ENCODE assay signal across 32 cellular contexts in the genomic region with DNA sequence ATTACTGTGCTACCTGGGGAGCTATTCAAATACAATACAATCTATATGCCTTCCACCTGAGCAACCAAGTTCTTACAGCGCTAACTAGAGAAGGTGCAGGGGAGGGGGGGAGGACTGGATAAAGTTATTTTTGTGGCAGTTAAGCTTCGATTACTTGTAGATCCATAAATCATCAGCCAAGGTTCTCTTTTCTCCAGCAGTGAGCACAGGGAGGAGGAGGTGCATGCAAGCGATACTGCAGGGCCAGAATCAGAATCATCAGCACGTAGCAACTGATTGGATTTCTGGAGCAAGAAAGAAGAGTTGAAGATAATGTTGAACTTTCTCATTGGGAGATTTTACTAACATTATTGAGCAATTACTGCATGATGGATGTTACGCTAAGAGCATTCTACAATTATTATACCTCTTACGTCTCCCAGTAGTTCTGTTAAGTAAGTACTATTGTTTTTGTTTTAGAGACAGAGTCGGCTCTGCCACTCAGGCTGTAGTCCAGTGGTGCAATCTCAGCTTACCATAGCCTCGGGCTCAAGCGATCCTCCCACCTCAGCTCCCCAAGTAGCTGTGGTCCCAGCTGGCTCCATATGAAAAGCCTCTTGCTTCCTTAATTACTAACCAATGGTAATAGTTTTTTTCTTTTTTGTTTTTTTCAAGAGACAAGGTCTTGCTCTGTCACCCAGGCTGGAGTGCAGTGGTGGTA.
DNase-seq lines count a peak whose midpoint lies in the region; ATAC-seq, FAIRE-seq and TF ChIP-seq lines count a peak whose summit lies in the region.
"Had no signal": no experiment of that assay in that cellular context is flagged by ENCODE, and none has a peak within 500 bp of the region (broad histone marks: within the 10 kb centered on the region; RNA-seq: fewer than 3 reads in every experiment).

No MANE protein-coding gene starts in this region.

- DNase-seq in M059J (ENCODE audit: low read depth) (peak; percentile 63), K562 (ENCODE audit: extremely low read depth in 1 of 4, low spot score in 3 of 4) (no peak), iris pigment epithelial cell (ENCODE audit: low read depth) (peak; percentile 24), progenitor cell of endocrine pancreas (ENCODE audit: low spot score, unreplicated experiment) (no peak), NCI-H2081 (lab: John Stamatoyannopoulos, UW) (no peak), NCI-H2196 treated with DMSO at 0.1 percent for 48 hours (lab: John Stamatoyannopoulos, UW; ENCODE audit: unreplicated experiment) (no peak)
- no peak for DNase-seq in activated T-cell treated with anti-CD3 and anti-CD28 coated beads, Interleukin-2, amount 50 U/mL, for 4 hours
- DNase-seq: activated B cell treated with CpG ODN at 0.5 μM for 24 hours; activated CD8-positive, alpha-beta memory T cell treated with anti-CD3 and anti-CD28 coated beads, Interleukin-2, amount 10 ng/mL, durations not matched to agents 7 days and 5 days; activated naive CD4-positive, alpha-beta T cell treated with anti-CD3 and anti-CD28 coated beads, Interleukin-2, amount 10 ng/mL, durations not matched to agents 7 days and 5 days; COR-L47; DMS79 treated with DMSO at 0.1 percent for 48 hours; effector memory CD8-positive, alpha-beta T cell; NCI-H146; NCI-H524; pancreas; Peyer's patch; SJCRH30; spleen; stimulated activated CD4-positive, alpha-beta T cell treated with anti-CD3 and anti-CD28 coated beads, Interleukin-4, amount 100 ng/mL, for 1 hour; T-cell; upper lobe of left lung had no signal

- no peak for TF ChIP-seq POLR2A in K562 (conservative IDR thresholded peaks at IDR 0.05)

- no peaks in the 10 kb centered on the region for H3K79me2 ChIP-seq in K562 (ENCODE audit: control insufficient read depth, insufficient read depth, low read length)

- H3K36me3 Mint-ChIP-seq in progenitor cell of endocrine pancreas (ENCODE audit: insufficient read depth), result no peaks in the 10 kb centered on the region
- H3K36me3 Mint-ChIP-seq in activated T-cell treated with anti-CD3 and anti-CD28 coated beads, Interleukin-2, amount 50 U/mL, for 4 hours (ENCODE audit: insufficient read depth), result no peaks in the 10 kb centered on the region
- H3K36me3 Mint-ChIP-seq: activated CD8-positive, alpha-beta memory T cell treated with anti-CD3 and anti-CD28 coated beads, Interleukin-2, amount 10 ng/mL, durations not matched to agents 7 days and 5 days; activated naive CD4-positive, alpha-beta T cell treated with anti-CD3 and anti-CD28 coated beads, Interleukin-2, amount 10 ng/mL, durations not matched to agents 7 days and 5 days; natural killer cell treated with Interleukin-12 subunit alpha and Interleukin-12 subunit beta and Interleukin-15 and Interleukin-18, amount 100 ng/mL, for 72 hours; T-cell had no signal

- peak overlapping the region; percentile 74 for H3K27ac Mint-ChIP-seq in progenitor cell of endocrine pancreas
- H3K27ac Mint-ChIP-seq: activated B cell treated with CpG ODN at 0.5 μM for 24 hours; activated CD8-positive, alpha-beta memory T cell treated with anti-CD3 and anti-CD28 coated beads, Interleukin-2, amount 10 ng/mL, durations not matched to agents 7 days and 5 days; activated naive CD4-positive, alpha-beta T cell treated with anti-CD3 and anti-CD28 coated beads, Interleukin-2, amount 10 ng/mL, durations not matched to agents 7 days and 5 days; effector memory CD8-positive, alpha-beta T cell; natural killer cell treated with Interleukin-12 subunit alpha and Interleukin-12 subunit beta and Interleukin-15 and Interleukin-18, amount 100 ng/mL, for 72 hours; T-cell had no signal

- H3K9me3 ChIP-seq in K562 (replicated peaks; ENCODE audit: control insufficient read depth, insufficient read depth, low read depth, low read length), result no peaks in the 10 kb centered on the region
- H3K9me3 ChIP-seq: BLaER1 treated with 17β-estradiol and CSF1 and Interleukin-3, amounts not matched to agents 10 nM and 100 nM; esophagus muscularis mucosa; pancreas; Peyer's patch; SJCRH30; spleen; upper lobe of left lung had no signal

- no TSS peak for BruUV-seq in K562 (replicated peaks; lab: Mats Ljungman, UMichigan)

- no peak overlapping the region for H3K4me2 ChIP-seq in K562 (ENCODE audit: insufficient read depth, low read length)
- H3K4me2 ChIP-seq: KMS-11 had no signal

- H3K4me1 Mint-ChIP-seq in progenitor cell of endocrine pancreas (ENCODE audit: low read depth), result peaks cover 57% of the 10 kb centered on the region
- no peaks in the 10 kb centered on the region for H3K4me1 Mint-ChIP-seq in activated T-cell treated with anti-CD3 and anti-CD28 coated beads, Interleukin-2, amount 50 U/mL, for 4 hours (ENCODE audit: low read depth)
- H3K4me1 Mint-ChIP-seq: activated naive CD4-positive, alpha-beta T cell treated with anti-CD3 and anti-CD28 coated beads, Interleukin-2, amount 10 ng/mL, durations not matched to agents 7 days and 5 days; T-cell had no signal

- TF ChIP-seq RAD21 in K562 (CRISPR knock-in tag; conservative IDR thresholded peaks at IDR 0.05 in 1 of 2, IDR thresholded peaks at IDR 0.05 in 1 of 2), result no peak

- in situ Hi-C loops in K562 (cut with MboI), result no loop called here

- CTCF ChIA-PET in K562 (lab: Yijun Ruan, JAX; ENCODE audit: low intra/inter-chr PET ratio), result interaction anchor here (1.0 kb wide), 1 partner anchor 416 kb away, joined by 3 read pairs; no protein-coding TSS in a partner anchor

- FAIRE-seq in K562 (lab: Jason Lieb, UNC), result no peak
- FAIRE-seq: bronchial epithelial cell, colon, GM18507, HTR-8/SVneo, keratinocyte, pancreas had no signal

- H3K9ac ChIP-seq in K562 (ENCODE audit: insufficient read depth in 1 of 2, low read depth in 2 of 2, low read length in 2 of 2), result no peak overlapping the region
- H3K9ac ChIP-seq: BLaER1 treated with 17β-estradiol and CSF1 and Interleukin-3, amounts not matched to agents 10 nM and 100 nM; KMS-11 had no signal

- no peaks in the 10 kb centered on the region for H3K27me3 Mint-ChIP-seq in progenitor cell of endocrine pancreas
- H3K27me3 Mint-ChIP-seq in activated T-cell treated with anti-CD3 and anti-CD28 coated beads, Interleukin-2, amount 50 U/mL, for 4 hours (ENCODE audit: low read depth), result no peaks in the 10 kb centered on the region
- H3K27me3 Mint-ChIP-seq: activated B cell treated with CpG ODN at 0.5 μM for 24 hours; activated naive CD4-positive, alpha-beta T cell treated with anti-CD3 and anti-CD28 coated beads, Interleukin-2, amount 10 ng/mL, durations not matched to agents 7 days and 5 days; natural killer cell treated with Interleukin-12 subunit alpha and Interleukin-12 subunit beta and Interleukin-15 and Interleukin-18, amount 100 ng/mL, for 72 hours; T-cell had no signal

- no peak overlapping the region for H3K4me3 ChIP-seq in K562
- H3K4me3 ChIP-seq: BLaER1 treated with 17β-estradiol and CSF1 and Interleukin-3, amounts not matched to agents 10 nM and 100 nM; esophagus muscularis mucosa; pancreas; Peyer's patch; SJCRH30; spleen; upper lobe of left lung had no signal

- H3K9me3 Mint-ChIP-seq in progenitor cell of endocrine pancreas (ENCODE audit: low read depth), result no peaks in the 10 kb centered on the region
- no peaks in the 10 kb centered on the region for H3K9me3 Mint-ChIP-seq in activated T-cell treated with anti-CD3 and anti-CD28 coated beads, Interleukin-2, amount 50 U/mL, for 4 hours
- H3K9me3 Mint-ChIP-seq: activated B cell treated with CpG ODN at 0.5 μM for 24 hours; activated naive CD4-positive, alpha-beta T cell treated with anti-CD3 and anti-CD28 coated beads, Interleukin-2, amount 10 ng/mL, durations not matched to agents 7 days and 5 days; effector memory CD8-positive, alpha-beta T cell; natural killer cell treated with Interleukin-12 subunit alpha and Interleukin-12 subunit beta and Interleukin-15 and Interleukin-18, amount 100 ng/mL, for 72 hours; T-cell had no signal

- intact Hi-C loops in K562 (cut with micrococcal nuclease), result no loop called here

- no peaks in the 10 kb centered on the region for H3K36me3 ChIP-seq in K562 (ENCODE audit: control insufficient read depth, insufficient read depth, low read length)
- H3K36me3 ChIP-seq: BLaER1 treated with 17β-estradiol and CSF1 and Interleukin-3, amounts not matched to agents 10 nM and 100 nM; esophagus muscularis mucosa; pancreas; Peyer's patch; SJCRH30; spleen; upper lobe of left lung had no signal

- H2AFZ ChIP-seq in K562 (ENCODE audit: low read depth, low read length), result no peak overlapping the region

- peak overlapping the region; percentile 31 for H3K4me3 Mint-ChIP-seq in progenitor cell of endocrine pancreas (ENCODE audit: low read depth)
- H3K4me3 Mint-ChIP-seq in activated T-cell treated with anti-CD3 and anti-CD28 coated beads, Interleukin-2, amount 50 U/mL, for 4 hours, result no peak overlapping the region
- H3K4me3 Mint-ChIP-seq: activated B cell treated with CpG ODN at 0.5 μM for 24 hours; activated CD8-positive, alpha-beta memory T cell treated with anti-CD3 and anti-CD28 coated beads, Interleukin-2, amount 10 ng/mL, durations not matched to agents 7 days and 5 days; activated naive CD4-positive, alpha-beta T cell treated with anti-CD3 and anti-CD28 coated beads, Interleukin-2, amount 10 ng/mL, durations not matched to agents 7 days and 5 days; effector memory CD8-positive, alpha-beta T cell; natural killer cell treated with Interleukin-12 subunit alpha and Interleukin-12 subunit beta and Interleukin-15 and Interleukin-18, amount 100 ng/mL, for 72 hours; T-cell had no signal

- 43% methylated on average over 9 of the region's 9 CpGs for WGBS in K562 (ENCODE audit: insufficient coverage, low coverage, missing lambda C conversion rate)

- no peaks in the 10 kb centered on the region for H4K20me1 ChIP-seq in K562 (replicated peaks; ENCODE audit: control insufficient read depth, insufficient read depth, low read length)
- H4K20me1 ChIP-seq: BLaER1 treated with 17β-estradiol and CSF1 and Interleukin-3, amounts not matched to agents 10 nM and 100 nM had no signal

- no peak overlapping the region for H3K27ac ChIP-seq in K562 (ENCODE audit: extremely low read depth, low read depth, low read length)
- H3K27ac ChIP-seq: esophagus muscularis mucosa, KMS-11, Peyer's patch, SJCRH30, spleen, upper lobe of left lung had no signal

- TF ChIP-seq EP300 in K562 (IDR thresholded peaks at IDR 0.05; ENCODE audit: low read length), result no peak

- ATAC-seq in K562, result no peak
- ATAC-seq in activated T-cell treated with anti-CD3 and anti-CD28 coated beads, Interleukin-2, amount 50 U/mL, for 4 hours, result no peak
- ATAC-seq: activated CD8-positive, alpha-beta memory T cell treated with anti-CD3 and anti-CD28 coated beads, Interleukin-2, amount 10 ng/mL, durations not matched to agents 7 days and 5 days; effector memory CD8-positive, alpha-beta T cell; HCT116; natural killer cell treated with Interleukin-12 subunit alpha and Interleukin-12 subunit beta and Interleukin-15 and Interleukin-18, amount 100 ng/mL, for 72 hours; T-cell had no signal

- H3K4me1 ChIP-seq in K562 (replicated peaks in 1 of 2; ENCODE audit: control insufficient read depth in 2 of 2, insufficient read depth in 2 of 2, low read length in 2 of 2), result peaks cover 0 to 9% of the 10 kb centered on the region in 2 experiments; a peak in 3 of 5 replicates
- H3K4me1 ChIP-seq: Peyer's patch, SJCRH30, spleen had no signal

- H3K9me1 ChIP-seq in K562 (ENCODE audit: control insufficient read depth, insufficient read depth, low read length), result no peaks in the 10 kb centered on the region

- no peaks in the 10 kb centered on the region for H3K27me3 ChIP-seq in K562 (ENCODE audit: control insufficient read depth in 2 of 2, insufficient read depth in 2 of 2, low read length in 2 of 2)
- H3K27me3 ChIP-seq: BLaER1 treated with 17β-estradiol and CSF1 and Interleukin-3, amounts not matched to agents 10 nM and 100 nM; esophagus muscularis mucosa; pancreas; Peyer's patch; SJCRH30; spleen; upper lobe of left lung had no signal

- TF ChIP-seq CTCF in K562 (IDR thresholded peaks at IDR 0.05 in 2 of 3, conservative IDR thresholded peaks at IDR 0.05 in 1 of 3; ENCODE audit: insufficient read depth in 2 of 3, low read depth in 1 of 3, low read length in 3 of 3) (no peak), progenitor cell of endocrine pancreas (IDR thresholded peaks at IDR 0.05; ENCODE audit: unreplicated experiment) (no peak)

- POLR2A ChIA-PET in K562 (lab: Yijun Ruan, JAX), result no interaction called here

Comparison
In these comparisons a context has a peak if more than half of its experiments do, and no peak if none do; other contexts are left out.
1. DNase-seq: peak in M059J (single experiment) and iris pigment epithelial cell (single experiment); none in K562 (0 of 4), progenitor cell of endocrine pancreas (single experiment), activated T-cell treated with anti-CD3 and anti-CD28 coated beads, Interleukin-2, amount 50 U/mL, for 4 hours (single experiment), NCI-H2081 (0 of 2) and NCI-H2196 treated with DMSO at 0.1 percent for 48 hours (single experiment).